Comparison of ENCODE assay signal across 12 cellular contexts in the genomic region with DNA sequence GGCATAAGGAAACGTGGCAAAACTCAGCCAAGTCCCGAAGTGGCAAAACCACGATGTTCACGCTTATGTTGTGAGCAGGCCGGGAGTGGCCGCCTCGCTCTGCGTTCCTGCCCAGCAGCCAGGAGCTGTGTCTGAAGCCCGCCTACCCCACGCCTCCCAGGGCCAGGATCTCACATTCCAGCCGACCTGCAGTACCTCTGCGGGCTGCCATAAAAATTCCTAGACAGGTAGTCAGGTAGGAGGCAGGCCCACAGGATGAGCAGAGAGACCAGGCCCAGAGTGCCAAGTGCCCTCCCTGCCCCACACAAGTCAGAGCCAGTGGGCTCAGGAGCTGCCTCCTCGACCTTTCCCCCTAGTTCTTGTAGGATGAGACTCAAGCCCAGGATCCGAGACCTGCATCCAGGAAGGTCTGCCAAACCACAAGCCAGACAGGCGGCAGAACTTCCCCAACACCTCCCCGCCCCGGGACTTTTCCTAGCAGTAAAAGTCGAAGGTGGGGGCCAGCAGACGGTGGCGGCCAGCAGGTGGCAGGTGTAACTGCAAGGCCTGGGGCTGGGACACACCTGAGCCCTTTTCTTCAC. TPM values are rescaled to one million over a fixed set of nuclear protein-coding genes. Genes with fewer than 3 reads are reported as not detected.
DNase-seq lines count a peak whose midpoint lies in the region; ATAC-seq and TF ChIP-seq lines count a peak whose summit lies in the region.
"Had no signal": no experiment of that assay in that cellular context is flagged by ENCODE, and none has a peak within 500 bp of the region (broad histone marks: within the 10 kb centered on the region; RNA-seq: fewer than 3 reads in every experiment).

No MANE protein-coding gene starts in this region.

- in situ Hi-C loops in KBM-7 (cut with MboI; ENCODE audit: low pct_unique_long_range_greater_than_20kb, low sequenced_read_pairs): no loop called here

- no peak for DNase-seq in DND-41
- no peak for DNase-seq in MM.1S
- DNase-seq in chondrocyte (ENCODE audit: low spot score): no peak
- no peak for DNase-seq in neural progenitor cell (ENCODE audit: low spot score)
- DNase-seq in KBM-7: no peak
- no peak for DNase-seq in NCI-H187 (lab: John Stamatoyannopoulos, UW)
- DNase-seq in NCI-H82 (lab: John Stamatoyannopoulos, UW): no peak
- DNase-seq: DMS 273 treated with DMSO at 0.1 percent for 48 hours, mesenchymal stem cell, NCI-H1436 treated with DMSO at 0.1 percent for 48 hours had no signal

- no peaks in the 10 kb centered on the region for H3K9me3 Mint-ChIP-seq in chondrocyte (ENCODE audit: low read depth)
- no peaks in the 10 kb centered on the region for H3K9me3 Mint-ChIP-seq in neural progenitor cell
- H3K9me3 Mint-ChIP-seq: activated T-helper 17 cell treated with anti-CD3 and anti-CD28 coated beads, Interleukin-2, amount 50 U/mL, for 72 hours had no signal

- H2AFZ ChIP-seq in DND-41 (ENCODE audit: low read depth, low read length) (no peak overlapping the region), MM.1S (ENCODE audit: low read length) (no peak overlapping the region), neural progenitor cell (replicated peaks) (no peak overlapping the region)

- no peak overlapping the region for H3K9ac ChIP-seq in DND-41 (ENCODE audit: low read depth, low read length)
- H3K9ac ChIP-seq in MM.1S (ENCODE audit: low read length): no peak overlapping the region
- no peak overlapping the region for H3K9ac ChIP-seq in neural progenitor cell

- no peaks in the 10 kb centered on the region for H3F3A ChIP-seq in MM.1S (ENCODE audit: insufficient read depth, low read length)
- no peaks in the 10 kb centered on the region for H3F3A ChIP-seq in neural progenitor cell (ENCODE audit: low read depth)

- ATAC-seq in DND-41 (ENCODE audit: insufficient read depth, low read depth) (peak; percentile 35; the same call in 2 of the 3 replicates), HG03571 (IDR thresholded peaks at IDR 0.05; ENCODE audit: unreplicated experiment) (no peak)
- ATAC-seq: activated T-helper 17 cell treated with anti-CD3 and anti-CD28 coated beads, Interleukin-2, amount 50 U/mL, for 72 hours had no signal

- H3K4me3 Mint-ChIP-seq in chondrocyte (ENCODE audit: unreplicated experiment): no peak overlapping the region
- H3K4me3 Mint-ChIP-seq in neural progenitor cell: no peak overlapping the region
- H3K4me3 Mint-ChIP-seq: activated T-helper 17 cell treated with anti-CD3 and anti-CD28 coated beads, Interleukin-2, amount 50 U/mL, for 72 hours had no signal

- H3K27ac ChIP-seq in DND-41 (ENCODE audit: low read length) (no peak overlapping the region), MM.1S (ENCODE audit: low read length) (no peak overlapping the region), neural progenitor cell (no peak overlapping the region)

- H3K27me3 ChIP-seq in DND-41 (ENCODE audit: insufficient read depth, low read length, poor library complexity): peaks cover 36% of the 10 kb centered on the region
- no peaks in the 10 kb centered on the region for H3K27me3 ChIP-seq in MM.1S (replicated peaks; ENCODE audit: insufficient read depth, low read length)
- no peaks in the 10 kb centered on the region for H3K27me3 ChIP-seq in neural progenitor cell

- H3K4me3 ChIP-seq in DND-41 (ENCODE audit: low read depth in 1 of 2, low read length in 2 of 2) (no peak overlapping the region), MM.1S (ENCODE audit: low read length) (no peak overlapping the region), neural progenitor cell (no peak overlapping the region)

- no peaks in the 10 kb centered on the region for H3K27me3 Mint-ChIP-seq in chondrocyte (ENCODE audit: low read depth)
- H3K27me3 Mint-ChIP-seq in neural progenitor cell (ENCODE audit: insufficient read depth, low read depth): peaks cover 11% of the 10 kb centered on the region
- H3K27me3 Mint-ChIP-seq: activated T-helper 17 cell treated with anti-CD3 and anti-CD28 coated beads, Interleukin-2, amount 50 U/mL, for 72 hours had no signal

- H3K4me1 Mint-ChIP-seq in chondrocyte (ENCODE audit: low read depth) (peaks cover 92% of the 10 kb centered on the region), neural progenitor cell (peaks cover 39% of the 10 kb centered on the region)

- H3K4me1 ChIP-seq in DND-41 (ENCODE audit: insufficient read depth, low read length): no peaks in the 10 kb centered on the region
- H3K4me1 ChIP-seq in MM.1S (ENCODE audit: low read length): peaks cover 9% of the 10 kb centered on the region; the same call in 1 of the 2 replicates
- H3K4me1 ChIP-seq in neural progenitor cell: no peaks in the 10 kb centered on the region

- H3K79me2 ChIP-seq in DND-41 (ENCODE audit: insufficient read depth, low read length) (no peaks in the 10 kb centered on the region), MM.1S (ENCODE audit: low read length) (no peaks in the 10 kb centered on the region), neural progenitor cell (ENCODE audit: low read depth) (no peaks in the 10 kb centered on the region)

- no peaks in the 10 kb centered on the region for H3K9me2 ChIP-seq in MM.1S (replicated peaks; ENCODE audit: insufficient read depth, low read length)

- H3K36me3 Mint-ChIP-seq in chondrocyte (ENCODE audit: low read depth) (no peaks in the 10 kb centered on the region), neural progenitor cell (no peaks in the 10 kb centered on the region)

- H4K20me1 ChIP-seq in DND-41 (ENCODE audit: insufficient read depth, low read length) (0 out of 2 replicates have a peak, but pooled peaks cover 7% of the 10 kb centered on the region), MM.1S (ENCODE audit: insufficient read depth, low read length) (no peaks in the 10 kb centered on the region), neural progenitor cell (ENCODE audit: low read depth) (no peaks in the 10 kb centered on the region)

- H3K4me2 ChIP-seq in DND-41 (ENCODE audit: insufficient read depth, low read length) (no peak overlapping the region), MM.1S (ENCODE audit: low read depth, low read length) (no peak overlapping the region), neural progenitor cell (no peak overlapping the region)

- H3K36me3 ChIP-seq in DND-41 (ENCODE audit: insufficient read depth, low read length) (no peaks in the 10 kb centered on the region), MM.1S (replicated peaks; ENCODE audit: insufficient read depth, low read length) (no peaks in the 10 kb centered on the region), neural progenitor cell (no peaks in the 10 kb centered on the region)

- H3K27ac Mint-ChIP-seq in chondrocyte (ENCODE audit: unreplicated experiment): peak overlapping the region; percentile 65
- no peak overlapping the region for H3K27ac Mint-ChIP-seq in neural progenitor cell
- H3K27ac Mint-ChIP-seq: activated T-helper 17 cell treated with anti-CD3 and anti-CD28 coated beads, Interleukin-2, amount 50 U/mL, for 72 hours had no signal

- TF ChIP-seq CTCF in DND-41 (IDR thresholded peaks at IDR 0.05; ENCODE audit: borderline replicate concordance, extremely low read depth, low read length, poor library complexity, severe bottlenecking) (peak; percentile 9), MM.1S (IDR thresholded peaks at IDR 0.05; ENCODE audit: low read length) (peak; percentile 69), chondrocyte (IDR thresholded peaks at IDR 0.05) (peak; percentile 30), neural progenitor cell (IDR thresholded peaks at IDR 0.05) (peak; percentile 9)

- H3K9me3 ChIP-seq in DND-41 (ENCODE audit: insufficient read depth, low read length, severe bottlenecking) (no peaks in the 10 kb centered on the region), MM.1S (replicated peaks; ENCODE audit: insufficient read depth, low read length) (no peaks in the 10 kb centered on the region), neural progenitor cell (ENCODE audit: low read depth) (no peaks in the 10 kb centered on the region)

RNA-seq across cellular contexts. Expression of a gene that starts 16.7 kb away (rescaled TPM):
- total RNA-seq in chondrocyte: 151 to 298 TPM (median 163 TPM) in 3 replicates
- total RNA-seq in neural progenitor cell (ENCODE audit: low replicate concordance): 0.03 and 1.7 TPM in 2 replicates

Comparison
In these comparisons a context has a peak if more than half of its experiments do, and no peak if none do; other contexts are left out.
1. CTCF ChIP-seq: peak in every context shown above with its lines; median percentile 69 in MM.1S; 30 in chondrocyte; 9 in DND-41; 9 in neural progenitor cell.
2. RNA of a gene that starts 16.7 kb away (total RNA-seq): 151 to 298 TPM in chondrocyte; 0.03 to 1.7 TPM in neural progenitor cell; every median in the first group is over 10 times any median in the second.